ENCODE assay signal across 1 cellular context in the genomic region with DNA sequence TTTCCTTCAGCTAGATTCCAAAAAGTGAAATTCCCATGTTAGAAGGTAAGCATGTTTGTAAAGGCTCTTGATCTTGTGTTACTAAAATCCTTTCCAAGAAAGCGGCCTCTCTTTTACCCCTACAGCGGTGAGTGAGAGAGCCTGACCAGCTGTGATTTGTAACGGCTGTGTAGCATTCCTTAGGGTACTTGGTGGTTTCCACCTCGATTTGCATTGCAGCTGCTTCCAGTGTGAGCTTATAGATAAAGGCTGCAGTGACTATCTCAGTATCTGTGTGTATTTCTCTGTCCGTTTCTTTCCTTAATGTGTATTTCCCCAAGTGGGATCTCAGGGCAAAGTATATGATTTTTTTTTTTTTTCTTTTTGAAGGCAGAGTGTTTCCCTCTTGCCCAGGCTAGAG.
TF ChIP-seq lines count a peak whose summit lies in the region.

No MANE protein-coding gene starts in this region.

TF ChIP-seq in WTC11, 78 proteins besides CTCF, POLR2A, EP300 and RAD21 (continued from another document):
- TF ChIP-seq, protein P1, sequence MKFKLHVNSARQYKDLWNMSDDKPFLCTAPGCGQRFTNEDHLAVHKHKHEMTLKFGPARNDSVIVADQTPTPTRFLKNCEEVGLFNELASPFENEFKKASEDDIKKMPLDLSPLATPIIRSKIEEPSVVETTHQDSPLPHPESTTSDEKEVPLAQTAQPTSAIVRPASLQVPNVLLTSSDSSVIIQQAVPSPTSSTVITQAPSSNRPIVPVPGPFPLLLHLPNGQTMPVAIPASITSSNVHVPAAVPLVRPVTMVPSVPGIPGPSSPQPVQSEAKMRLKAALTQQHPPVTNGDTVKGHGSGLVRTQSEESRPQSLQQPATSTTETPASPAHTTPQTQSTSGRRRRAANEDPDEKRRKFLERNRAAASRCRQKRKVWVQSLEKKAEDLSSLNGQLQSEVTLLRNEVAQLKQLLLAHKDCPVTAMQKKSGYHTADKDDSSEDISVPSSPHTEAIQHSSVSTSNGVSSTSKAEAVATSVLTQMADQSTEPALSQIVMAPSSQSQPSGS (CRISPR knock-in tag; IDR thresholded peaks at IDR 0.05; ENCODE audit: borderline replicate concordance, low read depth) = no peak
- TF ChIP-seq FOXP1 (CRISPR knock-in tag; IDR thresholded peaks at IDR 0.05; ENCODE audit: borderline replicate concordance) = no peak
